In the genomic region with DNA sequence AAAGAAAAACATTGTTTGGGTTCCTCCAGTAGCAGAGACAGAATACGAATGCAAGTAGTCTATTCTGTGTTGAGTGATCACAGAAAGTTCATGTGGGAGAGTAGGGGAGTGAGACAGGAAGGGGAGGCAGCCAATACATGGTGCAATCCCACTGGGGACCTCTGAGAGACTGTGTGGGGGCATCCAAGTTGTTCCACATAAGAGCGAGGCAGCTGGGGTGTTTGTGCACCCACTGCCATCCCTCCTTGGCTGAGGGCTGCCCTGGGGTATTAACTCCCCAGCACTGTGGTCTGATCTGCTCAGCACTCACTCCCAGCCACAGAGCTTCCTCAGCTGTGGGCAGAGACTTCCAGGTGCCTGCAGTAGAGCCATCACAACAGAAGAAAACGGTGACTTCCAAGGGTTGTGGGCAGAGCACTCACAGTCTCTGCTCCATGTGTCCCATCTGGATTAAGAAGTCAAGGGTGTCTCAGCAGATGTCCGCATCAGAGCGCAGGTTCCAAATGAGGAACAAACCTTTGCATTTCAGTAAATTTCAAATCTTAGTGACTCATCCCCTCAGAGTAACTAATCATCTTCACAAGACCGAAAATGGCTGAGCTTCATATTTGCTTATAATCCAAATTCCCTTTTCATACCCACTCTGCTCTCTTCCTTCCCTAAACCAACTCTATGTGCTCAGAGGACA, we compare ENCODE assay signal across 1 cellular context.
TF ChIP-seq lines count a peak whose summit lies in the region.

No MANE protein-coding gene starts in this region.

TF ChIP-seq in SK-N-SH treated with all-trans-retinoic acid at 6 μM for 48 hours, 23 proteins besides CTCF, POLR2A, EP300 and RAD21 (continued from another document):
- TF ChIP-seq, protein P1, sequence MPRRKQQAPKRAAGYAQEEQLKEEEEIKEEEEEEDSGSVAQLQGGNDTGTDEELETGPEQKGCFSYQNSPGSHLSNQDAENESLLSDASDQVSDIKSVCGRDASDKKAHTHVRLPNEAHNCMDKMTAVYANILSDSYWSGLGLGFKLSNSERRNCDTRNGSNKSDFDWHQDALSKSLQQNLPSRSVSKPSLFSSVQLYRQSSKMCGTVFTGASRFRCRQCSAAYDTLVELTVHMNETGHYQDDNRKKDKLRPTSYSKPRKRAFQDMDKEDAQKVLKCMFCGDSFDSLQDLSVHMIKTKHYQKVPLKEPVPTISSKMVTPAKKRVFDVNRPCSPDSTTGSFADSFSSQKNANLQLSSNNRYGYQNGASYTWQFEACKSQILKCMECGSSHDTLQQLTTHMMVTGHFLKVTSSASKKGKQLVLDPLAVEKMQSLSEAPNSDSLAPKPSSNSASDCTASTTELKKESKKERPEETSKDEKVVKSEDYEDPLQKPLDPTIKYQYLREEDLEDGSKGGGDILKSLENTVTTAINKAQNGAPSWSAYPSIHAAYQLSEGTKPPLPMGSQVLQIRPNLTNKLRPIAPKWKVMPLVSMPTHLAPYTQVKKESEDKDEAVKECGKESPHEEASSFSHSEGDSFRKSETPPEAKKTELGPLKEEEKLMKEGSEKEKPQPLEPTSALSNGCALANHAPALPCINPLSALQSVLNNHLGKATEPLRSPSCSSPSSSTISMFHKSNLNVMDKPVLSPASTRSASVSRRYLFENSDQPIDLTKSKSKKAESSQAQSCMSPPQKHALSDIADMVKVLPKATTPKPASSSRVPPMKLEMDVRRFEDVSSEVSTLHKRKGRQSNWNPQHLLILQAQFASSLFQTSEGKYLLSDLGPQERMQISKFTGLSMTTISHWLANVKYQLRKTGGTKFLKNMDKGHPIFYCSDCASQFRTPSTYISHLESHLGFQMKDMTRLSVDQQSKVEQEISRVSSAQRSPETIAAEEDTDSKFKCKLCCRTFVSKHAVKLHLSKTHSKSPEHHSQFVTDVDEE (CRISPR knock-in tag; IDR thresholded peaks at IDR 0.05): no peak
- TF ChIP-seq PPARA (CRISPR knock-in tag; IDR thresholded peaks at IDR 0.05; ENCODE audit: borderline replicate concordance): no peak
- TF ChIP-seq ZC3H10 (CRISPR knock-in tag; IDR thresholded peaks at IDR 0.05): no peak
- TF ChIP-seq, protein P2, sequence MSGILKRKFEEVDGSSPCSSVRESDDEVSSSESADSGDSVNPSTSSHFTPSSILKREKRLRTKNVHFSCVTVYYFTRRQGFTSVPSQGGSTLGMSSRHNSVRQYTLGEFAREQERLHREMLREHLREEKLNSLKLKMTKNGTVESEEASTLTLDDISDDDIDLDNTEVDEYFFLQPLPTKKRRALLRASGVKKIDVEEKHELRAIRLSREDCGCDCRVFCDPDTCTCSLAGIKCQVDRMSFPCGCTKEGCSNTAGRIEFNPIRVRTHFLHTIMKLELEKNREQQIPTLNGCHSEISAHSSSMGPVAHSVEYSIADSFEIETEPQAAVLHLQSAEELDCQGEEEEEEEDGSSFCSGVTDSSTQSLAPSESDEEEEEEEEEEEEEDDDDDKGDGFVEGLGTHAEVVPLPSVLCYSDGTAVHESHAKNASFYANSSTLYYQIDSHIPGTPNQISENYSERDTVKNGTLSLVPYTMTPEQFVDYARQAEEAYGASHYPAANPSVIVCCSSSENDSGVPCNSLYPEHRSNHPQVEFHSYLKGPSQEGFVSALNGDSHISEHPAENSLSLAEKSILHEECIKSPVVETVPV (CRISPR knock-in tag; IDR thresholded peaks at IDR 0.05): no peak
- TF ChIP-seq ZNF565 (CRISPR knock-in tag; conservative IDR thresholded peaks at IDR 0.05; ENCODE audit: low read depth): no peak
- no peak for TF ChIP-seq ZNF8 (CRISPR knock-in tag; IDR thresholded peaks at IDR 0.05)
- no peak for TF ChIP-seq CSDC2 (CRISPR knock-in tag; IDR thresholded peaks at IDR 0.05)
- no peak for TF ChIP-seq SNAI2 (CRISPR knock-in tag; IDR thresholded peaks at IDR 0.05)
- TF ChIP-seq ZNF70 (CRISPR knock-in tag; IDR thresholded peaks at IDR 0.05): no peak
- no peak for TF ChIP-seq ARNTL (CRISPR knock-in tag; IDR thresholded peaks at IDR 0.05; ENCODE audit: borderline replicate concordance, low read depth)
- TF ChIP-seq, protein P3, sequence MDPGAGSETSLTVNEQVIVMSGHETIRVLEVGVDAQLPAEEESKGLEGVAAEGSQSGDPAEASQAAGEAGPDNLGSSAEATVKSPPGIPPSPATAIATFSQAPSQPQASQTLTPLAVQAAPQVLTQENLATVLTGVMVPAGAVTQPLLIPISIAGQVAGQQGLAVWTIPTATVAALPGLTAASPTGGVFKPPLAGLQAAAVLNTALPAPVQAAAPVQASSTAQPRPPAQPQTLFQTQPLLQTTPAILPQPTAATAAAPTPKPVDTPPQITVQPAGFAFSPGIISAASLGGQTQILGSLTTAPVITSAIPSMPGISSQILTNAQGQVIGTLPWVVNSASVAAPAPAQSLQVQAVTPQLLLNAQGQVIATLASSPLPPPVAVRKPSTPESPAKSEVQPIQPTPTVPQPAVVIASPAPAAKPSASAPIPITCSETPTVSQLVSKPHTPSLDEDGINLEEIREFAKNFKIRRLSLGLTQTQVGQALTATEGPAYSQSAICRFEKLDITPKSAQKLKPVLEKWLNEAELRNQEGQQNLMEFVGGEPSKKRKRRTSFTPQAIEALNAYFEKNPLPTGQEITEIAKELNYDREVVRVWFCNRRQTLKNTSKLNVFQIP (CRISPR knock-in tag; IDR thresholded peaks at IDR 0.05; ENCODE audit: borderline replicate concordance, low read depth): no peak
- no peak for TF ChIP-seq ESRRG (CRISPR knock-in tag; IDR thresholded peaks at IDR 0.05)
- TF ChIP-seq, protein P4, sequence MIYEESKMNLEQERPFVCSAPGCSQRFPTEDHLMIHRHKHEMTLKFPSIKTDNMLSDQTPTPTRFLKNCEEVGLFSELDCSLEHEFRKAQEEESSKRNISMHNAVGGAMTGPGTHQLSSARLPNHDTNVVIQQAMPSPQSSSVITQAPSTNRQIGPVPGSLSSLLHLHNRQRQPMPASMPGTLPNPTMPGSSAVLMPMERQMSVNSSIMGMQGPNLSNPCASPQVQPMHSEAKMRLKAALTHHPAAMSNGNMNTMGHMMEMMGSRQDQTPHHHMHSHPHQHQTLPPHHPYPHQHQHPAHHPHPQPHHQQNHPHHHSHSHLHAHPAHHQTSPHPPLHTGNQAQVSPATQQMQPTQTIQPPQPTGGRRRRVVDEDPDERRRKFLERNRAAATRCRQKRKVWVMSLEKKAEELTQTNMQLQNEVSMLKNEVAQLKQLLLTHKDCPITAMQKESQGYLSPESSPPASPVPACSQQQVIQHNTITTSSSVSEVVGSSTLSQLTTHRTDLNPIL (CRISPR knock-in tag; IDR thresholded peaks at IDR 0.05; ENCODE audit: low read depth): no peak
- TF ChIP-seq BACH2 (CRISPR knock-in tag; IDR thresholded peaks at IDR 0.05; ENCODE audit: borderline replicate concordance): no peak
- TF ChIP-seq ISL1 (CRISPR knock-in tag; IDR thresholded peaks at IDR 0.05): no peak
- TF ChIP-seq GLIS3 (CRISPR knock-in tag; IDR thresholded peaks at IDR 0.05): no peak
